ENCODE assay signal across 9 cellular contexts in the genomic region with DNA sequence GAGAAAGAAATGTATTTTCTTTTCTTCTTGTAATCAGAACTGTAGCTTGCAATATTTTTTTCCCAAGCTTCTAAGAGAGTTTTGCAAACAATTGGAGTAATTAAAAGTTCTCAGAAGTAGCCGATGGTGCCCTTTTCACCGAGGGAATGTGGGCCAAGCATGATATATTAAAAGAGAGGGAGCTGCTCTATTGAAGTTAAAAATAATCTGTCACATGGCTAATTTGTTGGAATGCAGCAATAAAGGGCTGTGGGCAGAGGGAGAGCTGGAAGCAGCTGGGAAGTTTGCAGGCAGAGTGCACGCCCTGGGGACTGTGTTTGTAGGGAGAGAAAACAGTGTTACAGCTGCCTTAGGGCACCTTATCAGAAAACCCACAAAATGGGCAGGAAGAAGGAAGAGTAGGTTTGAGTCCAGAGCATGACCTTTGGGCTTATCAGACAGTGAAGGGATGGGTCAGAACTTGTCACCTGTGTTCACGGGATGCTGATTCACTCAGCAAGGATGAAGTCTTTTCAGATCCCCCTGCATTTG. TPM values are rescaled to one million over a fixed set of nuclear protein-coding genes. Genes with fewer than 3 reads are reported as not detected.
DNase-seq lines count a peak whose midpoint lies in the region; ATAC-seq, FAIRE-seq and TF ChIP-seq lines count a peak whose summit lies in the region.
"Had no signal": no experiment of that assay in that cellular context is flagged by ENCODE, and none has a peak within 500 bp of the region (broad histone marks: within the 10 kb centered on the region; RNA-seq: fewer than 3 reads in every experiment).

No MANE protein-coding gene starts in this region.

- no peak overlapping the region for H3K56ac ChIP-seq in mesendoderm (ENCODE audit: low read length)

- H3K9me3 ChIP-seq in PC-3 (ENCODE audit: low read length) = no peaks in the 10 kb centered on the region
- H3K9me3 ChIP-seq in endodermal cell (ENCODE audit: control insufficient read depth, low read length) = no peaks in the 10 kb centered on the region
- no peaks in the 10 kb centered on the region for H3K9me3 ChIP-seq in upper lobe of right lung

- TF ChIP-seq CTCF in PC-3 (conservative IDR thresholded peaks at IDR 0.05; ENCODE audit: low read depth, low read length) (no peak), endodermal cell (conservative IDR thresholded peaks at IDR 0.05) (no peak), upper lobe of right lung (IDR thresholded peaks at IDR 0.05) (no peak)

- H3K4ac ChIP-seq in mesendoderm (ENCODE audit: low read depth, low read length) = no peak overlapping the region

- no peak for FAIRE-seq in GM12891 (lab: Jason Lieb, UNC)

- ATAC-seq in PC-3 (peak; percentile 82), upper lobe of right lung (peak; percentile 73)

- H3K4me2 ChIP-seq in PC-3 (ENCODE audit: low read length) (peak overlapping the region; percentile 8), mesendoderm (ENCODE audit: low read length) (no peak overlapping the region)

- H3K27me3 Mint-ChIP-seq in endodermal cell (ENCODE audit: insufficient read depth) = no peaks in the 10 kb centered on the region
- H3K27me3 Mint-ChIP-seq: stimulated activated naive CD8-positive, alpha-beta T cell treated with anti-CD3 and anti-CD28 coated beads, Interleukin-15, Interleukin-2, amounts not matched to agents 100 ng/mL and 50 ng/mL, for 24 hours had no signal

- H4K20me1 ChIP-seq in PC-3 (ENCODE audit: low read length) = no peaks in the 10 kb centered on the region

- DNase-seq in PC-3 (no peak), endodermal cell (no peak), mesendoderm (peak; percentile 23), upper lobe of right lung (no peak), NAMALWA (ENCODE audit: low spot score) (no peak), NCI-H1694 (lab: John Stamatoyannopoulos, UW) (no peak), GM12891 (ENCODE audit: insufficient read length, low spot score) (no peak)
- no peak for DNase-seq in effector CD8-positive, alpha-beta T cell (lab: John Stamatoyannopoulos, UW)

- H3K36me3 ChIP-seq in PC-3 (ENCODE audit: low read depth, low read length) (no peaks in the 10 kb centered on the region), endodermal cell (ENCODE audit: control insufficient read depth, insufficient read depth, low read length) (no peaks in the 10 kb centered on the region), mesendoderm (ENCODE audit: control insufficient read depth, insufficient read depth, low read length) (no peaks in the 10 kb centered on the region), upper lobe of right lung (no peaks in the 10 kb centered on the region)

- peaks cover 16% of the 10 kb centered on the region for H3K4me1 ChIP-seq in PC-3 (ENCODE audit: insufficient read depth, low read length)
- peaks cover 5% of the 10 kb centered on the region for H3K4me1 ChIP-seq in endodermal cell (ENCODE audit: control insufficient read depth, insufficient read depth, low read length)
- peaks cover 3% of the 10 kb centered on the region for H3K4me1 ChIP-seq in mesendoderm (ENCODE audit: control insufficient read depth, low read depth, low read length)
- peaks cover 40% of the 10 kb centered on the region for H3K4me1 ChIP-seq in upper lobe of right lung

- H2AK5ac ChIP-seq in mesendoderm (ENCODE audit: low read length) = no peak overlapping the region

- WGBS in endodermal cell (ENCODE audit: insufficient coverage in 1 of 2, insufficient read length in 1 of 2), 2 experiments = 28 to 66% methylated on average over 4 of the region's 4 CpGs
- WGBS in mesendoderm (ENCODE audit: extremely low coverage, insufficient coverage, low lambda C conversion rate) = no CpG with 5 or more reads among the region's 4 CpGs

- H2BK15ac ChIP-seq in mesendoderm (replicated peaks; ENCODE audit: low read depth) = no peak overlapping the region

- no peak overlapping the region for H2BK5ac ChIP-seq in mesendoderm (ENCODE audit: low read length)

- no peak overlapping the region for H4K5ac ChIP-seq in mesendoderm (ENCODE audit: low read length)

- POLR2A ChIA-PET in PC-3 (lab: Charles Lee; ENCODE audit: unreplicated experiment) = no interaction called here

- no peak overlapping the region for H3K18ac ChIP-seq in mesendoderm (ENCODE audit: low read length)

- H3K9me3 Mint-ChIP-seq in endodermal cell = no peaks in the 10 kb centered on the region
- H3K9me3 Mint-ChIP-seq: stimulated activated naive CD8-positive, alpha-beta T cell treated with anti-CD3 and anti-CD28 coated beads, Interleukin-15, Interleukin-2, amounts not matched to agents 100 ng/mL and 50 ng/mL, for 24 hours had no signal

- no peak overlapping the region for H3K4me3 Mint-ChIP-seq in endodermal cell
- H3K4me3 Mint-ChIP-seq: stimulated activated naive CD8-positive, alpha-beta T cell treated with anti-CD3 and anti-CD28 coated beads, Interleukin-15, Interleukin-2, amounts not matched to agents 100 ng/mL and 50 ng/mL, for 24 hours had no signal

- no peak overlapping the region for H3K23ac ChIP-seq in mesendoderm (ENCODE audit: low read length)

- peak overlapping the region; percentile 54 for H2AFZ ChIP-seq in PC-3 (ENCODE audit: low read length)

- H3K9me2 ChIP-seq in PC-3 (replicated peaks; ENCODE audit: low read length) = no peaks in the 10 kb centered on the region

- no peak for TF ChIP-seq POLR2A in GM12891 (IDR thresholded peaks at IDR 0.05; ENCODE audit: low read depth, low read length)

- intact Hi-C loops in PC-3 (cut with micrococcal nuclease) = no loop called here
- intact Hi-C loops in upper lobe of right lung (cut with DNase I) = no loop called here

- H3K27ac ChIP-seq in PC-3 (ENCODE audit: low read length) (no peak overlapping the region), endodermal cell (ENCODE audit: low read depth, low read length) (peak overlapping the region; percentile 77), mesendoderm (ENCODE audit: low read depth, low read length) (no peak overlapping the region), upper lobe of right lung (peak overlapping the region; percentile 7)

- H3K4me1 Mint-ChIP-seq in endodermal cell = peaks cover 12% of the 10 kb centered on the region

- peak overlapping the region; percentile 69 for H3K27ac Mint-ChIP-seq in endodermal cell
- H3K27ac Mint-ChIP-seq: stimulated activated naive CD8-positive, alpha-beta T cell treated with anti-CD3 and anti-CD28 coated beads, Interleukin-15, Interleukin-2, amounts not matched to agents 100 ng/mL and 50 ng/mL, for 24 hours had no signal

- H3K9ac ChIP-seq in PC-3 (ENCODE audit: low read length) = no peak overlapping the region
- no peak overlapping the region for H3K9ac ChIP-seq in endodermal cell (ENCODE audit: extremely low read depth, low read length, poor library complexity, severe bottlenecking)
- no peak overlapping the region for H3K9ac ChIP-seq in mesendoderm (ENCODE audit: low read length)

- H3K27me3 ChIP-seq in PC-3 (ENCODE audit: low read length) = no peaks in the 10 kb centered on the region
- H3K27me3 ChIP-seq in endodermal cell (ENCODE audit: control insufficient read depth, insufficient read depth, low read length, poor library complexity, severe bottlenecking) = no peaks in the 10 kb centered on the region
- no peaks in the 10 kb centered on the region for H3K27me3 ChIP-seq in mesendoderm (ENCODE audit: insufficient read depth, low read length, poor library complexity)
- H3K27me3 ChIP-seq in upper lobe of right lung = no peaks in the 10 kb centered on the region

- H3F3A ChIP-seq in PC-3 (ENCODE audit: low read length, unreplicated experiment) = no peaks in the 10 kb centered on the region

- no peaks in the 10 kb centered on the region for H3K79me2 ChIP-seq in PC-3 (ENCODE audit: low read length)
- no peaks in the 10 kb centered on the region for H3K79me2 ChIP-seq in mesendoderm (ENCODE audit: control insufficient read depth, insufficient read depth, low read length)

- no peak overlapping the region for H2BK120ac ChIP-seq in mesendoderm (ENCODE audit: low read depth, low read length)

- H4K8ac ChIP-seq in mesendoderm (ENCODE audit: low read depth, low read length) = no peak overlapping the region

- no peaks in the 10 kb centered on the region for H3K36me3 Mint-ChIP-seq in endodermal cell (ENCODE audit: low read depth)

- CTCF ChIA-PET in PC-3 (lab: Charles Lee) = interaction anchor here (0.6 kb wide), 1 partner anchor 9 kb away, joined by 4 read pairs; no protein-coding TSS in a partner anchor

- no peaks in the 10 kb centered on the region for H3K79me1 ChIP-seq in mesendoderm (ENCODE audit: low read length)

- H3K4me3 ChIP-seq in PC-3 (ENCODE audit: low read length) (no peak overlapping the region), endodermal cell (ENCODE audit: low read length) (no peak overlapping the region), mesendoderm (ENCODE audit: low read length) (no peak overlapping the region), upper lobe of right lung (peak overlapping the region; percentile 14)

- no TSS peak for BruUV-seq in PC-3 (replicated peaks; lab: Mats Ljungman, UMichigan)

TF ChIP-seq in GM12891, 5 proteins besides CTCF, POLR2A, EP300 and RAD21:
- TF ChIP-seq POLR2AphosphoS5 (IDR thresholded peaks at IDR 0.05; ENCODE audit: low read depth, low read length) (no peak), POU2F2 (IDR thresholded peaks at IDR 0.05; ENCODE audit: low read depth, low read length) (no peak), PAX5 (IDR thresholded peaks at IDR 0.05; ENCODE audit: insufficient read depth, low read length, severe bottlenecking) (no peak), SPI1 (IDR thresholded peaks at IDR 0.05; ENCODE audit: low read depth, low read length) (no peak), TAF1 (IDR thresholded peaks at IDR 0.05; ENCODE audit: low read depth, low read length) (no peak)

RNA-seq across cellular contexts. Expression of gene TERF2, which starts 18.5 kb away (rescaled TPM):
- total RNA-seq in PC-3 (2014; rRNA removed) = 8.4 and 17.2 TPM in 2 replicates
- 10 to 100 TPM; 33.6 to 38.2 TPM for total RNA-seq in endodermal cell
- polyA plus RNA-seq in endodermal cell (2013, experiment 1 of 2) = 39.0 TPM
- 37.6 TPM for polyA plus RNA-seq in endodermal cell (2013, experiment 2 of 2)
- 32.0 TPM for polyA plus RNA-seq in mesendoderm (2013, experiment 1 of 2)
- polyA plus RNA-seq in mesendoderm (2013, experiment 2 of 2) = 34.5 TPM
- 33.0 TPM for total RNA-seq in upper lobe of right lung
- 16.1 TPM for polyA plus RNA-seq in GM12891 (2012; ENCODE audit: low read depth, missing spikeins)

RNA-seq across cellular contexts. Expression of gene CYB5B, which starts 20.1 kb away (rescaled TPM):
- 64.5 and 77.1 TPM in 2 replicates for total RNA-seq in PC-3 (2014; rRNA removed)
- 100 to 1,000 TPM; 123 to 131 TPM for total RNA-seq in endodermal cell
- 125 TPM for polyA plus RNA-seq in endodermal cell (2013, experiment 1 of 2)
- 110 TPM for polyA plus RNA-seq in endodermal cell (2013, experiment 2 of 2)
- 222 TPM for polyA plus RNA-seq in mesendoderm (2013, experiment 1 of 2)
- 223 TPM for polyA plus RNA-seq in mesendoderm (2013, experiment 2 of 2)
- 88.4 TPM for total RNA-seq in upper lobe of right lung
- polyA plus RNA-seq in GM12891 (2012; ENCODE audit: low read depth, missing spikeins) = 107 TPM

RNA-seq across cellular contexts. Expression of gene TMED6, which starts 52.8 kb away (rescaled TPM):
- total RNA-seq in PC-3 (2014; rRNA removed) (not detected in 2 replicates), endodermal cell (under 1 TPM; 0.53 to 0.66 TPM), upper lobe of right lung (0.69 TPM)
- not detected for polyA plus RNA-seq in endodermal cell (2013, experiment 1 of 2)
- polyA plus RNA-seq in endodermal cell (2013, experiment 2 of 2) = not detected
- polyA plus RNA-seq in mesendoderm (2013, experiment 1 of 2) = 0.06 TPM
- polyA plus RNA-seq in mesendoderm (2013, experiment 2 of 2) = 0.17 TPM
- polyA plus RNA-seq in GM12891 (2012; ENCODE audit: low read depth, missing spikeins) = 0.71 TPM

Comparison
In these comparisons a context has a peak if more than half of its experiments do, and no peak if none do; other contexts are left out.
1. H3K27ac ChIP-seq: peak in endodermal cell (single experiment) and upper lobe of right lung (single experiment); none in PC-3 (single experiment) and mesendoderm (single experiment).